8 cellular contexts compared by ENCODE assay signal in the genomic region with DNA sequence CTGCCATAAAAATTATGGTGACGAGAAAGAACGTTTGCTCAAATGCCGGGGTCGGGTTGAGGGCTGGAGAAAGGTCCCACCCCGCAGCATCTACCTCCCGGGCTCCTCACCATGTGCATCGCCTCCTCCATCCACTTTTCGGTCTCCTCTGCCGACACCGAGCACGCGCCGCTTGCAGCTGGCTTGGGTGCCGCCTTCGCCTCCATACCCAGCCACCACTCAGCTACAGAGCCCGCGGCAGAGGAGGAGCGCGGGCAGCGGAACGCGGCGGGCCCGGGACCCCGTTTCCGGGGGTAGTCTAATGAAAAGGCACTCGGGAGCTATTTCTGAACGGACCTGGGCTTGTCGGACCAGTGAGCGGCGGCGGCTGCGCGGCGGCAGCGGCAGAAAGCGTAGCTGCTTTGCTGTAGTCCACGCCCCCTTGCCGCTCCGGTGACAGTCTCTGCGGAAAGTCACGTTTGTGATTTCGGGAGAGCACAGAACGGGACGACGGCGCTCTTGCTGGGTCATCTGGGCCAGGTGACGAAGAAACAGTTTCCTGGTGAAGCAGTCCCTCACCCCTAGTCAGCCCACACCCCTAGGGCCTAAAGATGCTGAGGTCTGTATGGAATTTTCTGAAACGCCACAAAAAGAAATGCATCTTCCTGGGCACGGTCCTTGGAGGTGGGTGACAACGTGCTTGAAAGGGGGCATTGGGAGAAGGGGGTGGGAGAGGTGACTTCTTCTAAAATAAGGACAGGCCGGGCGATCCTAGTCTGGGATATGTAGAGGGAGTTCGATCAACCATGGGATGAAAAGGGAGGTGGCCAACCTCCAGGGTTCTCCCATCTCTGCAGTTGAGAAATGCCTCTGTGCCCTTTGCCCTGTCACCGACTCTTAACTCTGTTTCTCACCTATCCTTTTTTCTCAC. TPM values are rescaled to one million over a fixed set of nuclear protein-coding genes. Genes with fewer than 3 reads are reported as not detected.
DNase-seq lines count a peak whose midpoint lies in the region; ATAC-seq and TF ChIP-seq lines count a peak whose summit lies in the region.

TSS of gene ADAT2 (minus strand) at position 243 of the 910 bp plus-strand sequence. CDS start at position 206, 37 bp downstream.
TSS of gene PEX3 (plus strand) at position 353 of the 910 bp plus-strand sequence. CDS start at position 591, 238 bp downstream.

- no peak for TF ChIP-seq CTCF in IMR-90 (conservative IDR thresholded peaks at IDR 0.05; ENCODE audit: low read depth, low read length)
- TF ChIP-seq CTCF in OCI-LY7 (conservative IDR thresholded peaks at IDR 0.05; ENCODE audit: low read length), result no peak

- ATAC-seq in GM21529 (IDR thresholded peaks at IDR 0.05; ENCODE audit: unreplicated experiment), result peak; percentile 93
- ATAC-seq in IMR-90 (ENCODE audit: low read depth), result peak; percentile 99

- H3K4me3 ChIP-seq in IMR-90 (ENCODE audit: insufficient read depth, low read depth, low read length) (peak within 1 kb of the TSS; percentile 75), OCI-LY7 (ENCODE audit: low read depth, low read length, poor library complexity, severe bottlenecking) (peak within 1 kb of the TSS; percentile 94)

- H3K79me1 ChIP-seq in IMR-90 (ENCODE audit: low read depth in 1 of 2, low read length in 2 of 2), result peaks cover 11 to 41% of the 10 kb centered on the region in 2 experiments; a peak in 3 of 4 replicates

- intact Hi-C loops in IMR-90 (cut with micrococcal nuclease), result loop anchor here (5.0 kb wide), 1 partner anchor 107 kb away; no protein-coding TSS in a partner anchor
- intact Hi-C loops in OCI-LY7 (cut with micrococcal nuclease; ENCODE audit: unreplicated experiment), result loop anchor here (2.0 to 10.0 kb wide), 6 partner anchors 86 to 1306 kb away; partner anchors contain the start of genes HIVEP2, LTV1, NMBR and VTA1

- H3K9me1 ChIP-seq in IMR-90 (ENCODE audit: insufficient read depth, low read length), result no peaks in the 10 kb centered on the region

- in situ Hi-C loops in IMR-90 (cut with MboI; ENCODE audit: low sequenced_read_pairs), result no loop called here

- H3K4ac ChIP-seq in IMR-90 (ENCODE audit: low read depth, low read length), result peak within 1 kb of the TSS; percentile 78

- no peaks in the 10 kb centered on the region for H3K9me2 ChIP-seq in OCI-LY7 (ENCODE audit: insufficient read depth, low read length)

- POLR2A ChIA-PET in IMR-90 (lab: Charles Lee; ENCODE audit: unreplicated experiment) (interaction anchor here (0.6 kb wide), 3 partner anchors 297 to 1186 kb away, joined by 4 to 7 read pairs (median 5); no protein-coding TSS in a partner anchor), OCI-LY7 (lab: Charles Lee) (interaction anchor here (1.0 to 2.0 kb wide), 4 partner anchors 9 to 393 kb away, joined by 3 to 9 read pairs (median 4); partner anchors contain the start of gene LTV1)

- H3K18ac ChIP-seq in IMR-90 (ENCODE audit: low read depth, low read length), result peak within 1 kb of the TSS; percentile 30

- peak; percentile 65; the same call in 1 of the 2 replicates for TF ChIP-seq POLR2A in IMR-90 (IDR thresholded peaks at IDR 0.05; ENCODE audit: low read depth, low read length)

- peak within 1 kb of the TSS; percentile 99 for H3K4me2 ChIP-seq in IMR-90 (ENCODE audit: low read depth, low read length)
- H3K4me2 ChIP-seq in OCI-LY7 (ENCODE audit: low read length), result peak within 1 kb of the TSS; percentile 90

- H2BK120ac ChIP-seq in IMR-90 (ENCODE audit: low read depth, low read length), result peak within 1 kb of the TSS; percentile 74

- H3K4me1 ChIP-seq in IMR-90 (ENCODE audit: control insufficient read depth, insufficient read depth, low read length) (peaks cover 5% of the 10 kb centered on the region), OCI-LY7 (ENCODE audit: insufficient read depth, low read length, poor library complexity, severe bottlenecking) (peaks cover 36% of the 10 kb centered on the region)

- no peaks in the 10 kb centered on the region for H3K27me3 ChIP-seq in IMR-90 (ENCODE audit: control insufficient read depth, insufficient read depth, low read length)

- peak within 1 kb of the TSS; percentile 87 for H3K9ac ChIP-seq in IMR-90 (ENCODE audit: low read depth, low read length)

- DNase-seq in DMS114 treated with DMSO at 0.1 percent for 48 hours (lab: John Stamatoyannopoulos, UW; ENCODE audit: unreplicated experiment) (peak; percentile 83), IMR-90 (peak; percentile 92), OCI-LY7 (ENCODE audit: low spot score) (peak; percentile 95), activated T-cell treated with anti-CD3 and anti-CD28 coated beads for 1 hour (ENCODE audit: low read depth) (peak; percentile 83), epidermal melanocyte (ENCODE audit: insufficient read length, low spot score) (peak; percentile 79), middle frontal gyrus (ENCODE audit: extremely low spot score, low spot score) (peak; percentile 83)
- peak; percentile 79 to 86 for DNase-seq in stimulated activated CD8-positive, alpha-beta memory T cell treated with anti-CD3 and anti-CD28 coated beads, Interleukin-2, amount 100 ng/mL, for 1 hour (ENCODE audit: low read depth in 2 of 2)

- 0 out of 2 replicates have a peak, but pooled peaks have one; percentile 14 for TF ChIP-seq RAD21 in IMR-90 (IDR thresholded peaks at IDR 0.05; ENCODE audit: low read length)

- H2BK5ac ChIP-seq in IMR-90 (ENCODE audit: low read depth, low read length, poor library complexity, severe bottlenecking), result peak within 1 kb of the TSS; percentile 47

- BruUV-seq in IMR-90 (replicated peaks; lab: Mats Ljungman, UMichigan), result no TSS peak
- BruUV-seq in OCI-LY7 (replicated peaks; lab: Mats Ljungman, UMichigan), result TSS peak; percentile 75

- peak within 1 kb of the TSS; percentile 49 for H4K91ac ChIP-seq in IMR-90 (ENCODE audit: insufficient read depth, low read depth, low read length)

- CTCF ChIA-PET in IMR-90 (lab: Yijun Ruan, JAX) (interaction anchor here (0.6 kb wide), 2 partner anchors 34 to 863 kb away, joined by 3 to 9 read pairs; no protein-coding TSS in a partner anchor), OCI-LY7 (lab: Charles Lee; ENCODE audit: unreplicated experiment) (no interaction called here)

- H2AFZ ChIP-seq in IMR-90 (replicated peaks; ENCODE audit: low read length, poor library complexity) (peak within 1 kb of the TSS; percentile 93), OCI-LY7 (ENCODE audit: low read length) (peak within 1 kb of the TSS; percentile 97)

- peak within 1 kb of the TSS; percentile 89 for H3K56ac ChIP-seq in IMR-90 (ENCODE audit: extremely low read depth, insufficient read depth, low read length)

- dilution Hi-C loops in IMR-90 (cut with HindIII; ENCODE audit: low sequenced_read_pairs, unreplicated experiment), result no loop called here

- peak within 1 kb of the TSS; percentile 61; the same call in 1 of the 2 replicates for H2AK5ac ChIP-seq in IMR-90 (ENCODE audit: low read depth, low read length)

- 2% methylated on average over 12 of the region's 55 CpGs; no CpG with 5 or more reads in 1 of the 2 experiments for whole genome bisulfite sequencing in IMR-90 (ENCODE audit: extremely low coverage in 2 of 2, insufficient read length in 1 of 2), 2 experiments

- peaks cover 75% of the 10 kb centered on the region for H3K79me2 ChIP-seq in OCI-LY7 (ENCODE audit: insufficient read depth, low read depth, low read length)

- peak within 1 kb of the TSS; percentile 71 for H3K27ac ChIP-seq in IMR-90 (ENCODE audit: insufficient read depth, low read length)
- H3K27ac ChIP-seq in OCI-LY7 (ENCODE audit: low read depth, low read length, poor library complexity, severe bottlenecking), result peak within 1 kb of the TSS; percentile 72

- H3K36me3 ChIP-seq in IMR-90 (ENCODE audit: control insufficient read depth, insufficient read depth, low read length) (peaks cover 2% of the 10 kb centered on the region; the same call in 1 of the 2 replicates), OCI-LY7 (ENCODE audit: insufficient read depth, low read length) (peaks cover 16% of the 10 kb centered on the region; the same call in 1 of the 2 replicates)

- peak within 1 kb of the TSS; percentile 42; the same call in 1 of the 2 replicates for H2BK20ac ChIP-seq in IMR-90 (ENCODE audit: low read depth, low read length)

- H2BK15ac ChIP-seq in IMR-90 (ENCODE audit: low read depth, low read length), result peak within 1 kb of the TSS; percentile 43; the same call in 1 of the 3 replicates

- H3K9me3 ChIP-seq in IMR-90 (ENCODE audit: control insufficient read depth, insufficient read depth, low read length), result no peaks in the 10 kb centered on the region
- no peaks in the 10 kb centered on the region for H3K9me3 ChIP-seq in OCI-LY7 (ENCODE audit: low read length)

- H2AK9ac ChIP-seq in IMR-90 (replicated peaks; ENCODE audit: low read depth, low read length, poor library complexity), result peak within 1 kb of the TSS; percentile 81

- peak within 1 kb of the TSS; percentile 78 for H3K14ac ChIP-seq in IMR-90 (replicated peaks; ENCODE audit: low read depth, low read length)

- no peaks in the 10 kb centered on the region for H4K20me1 ChIP-seq in IMR-90 (ENCODE audit: insufficient read depth, low read length)
- no peaks in the 10 kb centered on the region for H4K20me1 ChIP-seq in OCI-LY7 (ENCODE audit: insufficient read depth, low read length)

- peak within 1 kb of the TSS; percentile 91 for H3K23ac ChIP-seq in IMR-90 (ENCODE audit: low read depth, low read length)

- peak within 1 kb of the TSS; percentile 70 to 93 for H4K8ac ChIP-seq in IMR-90 (ENCODE audit: low read depth in 2 of 2, low read length in 2 of 2)

- peak within 1 kb of the TSS; percentile 44 for H4K5ac ChIP-seq in IMR-90 (ENCODE audit: low read depth, low read length)

TF ChIP-seq in IMR-90, 13 proteins besides CTCF, POLR2A, EP300 and RAD21 (continues in another document):
- TF ChIP-seq CHD1 (IDR thresholded peaks at IDR 0.05; ENCODE audit: low read depth, low read length) (no peak), SMC3 (IDR thresholded peaks at IDR 0.05; ENCODE audit: low read depth, low read length) (peak; percentile 25; the same call in 1 of the 2 replicates), MAFK (IDR thresholded peaks at IDR 0.05; ENCODE audit: low read depth, low read length) (no peak), MAZ (IDR thresholded peaks at IDR 0.05; ENCODE audit: borderline replicate concordance, low read depth, low read length) (peak; percentile 76; the same call in 1 of the 2 replicates), RFX5 (IDR thresholded peaks at IDR 0.05; ENCODE audit: low read depth, low read length) (no peak; the same call in 1 of the 2 replicates), CEBPB (IDR thresholded peaks at IDR 0.05; ENCODE audit: low read depth, low read length) (no peak)

RNA-seq across cellular contexts. Expression of gene ADAT2, which starts in this region (rescaled TPM):
- total RNA-seq in IMR-90 (2012; rRNA removed) (2.7 and 3.9 TPM in 2 replicates), OCI-LY7 (2022) (23.0 and 27.2 TPM in 2 replicates)
- polyA plus RNA-seq in IMR-90 (2012; rRNA removed), result 3.2 and 5.4 TPM in 2 replicates
- polyA plus RNA-seq in IMR-90 (2012; cell fraction: cytosol; rRNA removed), result 0.65 and 1.3 TPM in 2 replicates
- polyA plus RNA-seq in IMR-90 (2012; cell fraction: nucleus; rRNA removed; ENCODE audit: low replicate concordance), result 3.9 and 24.4 TPM in 2 replicates
- 17.6 and 21.7 TPM in 2 replicates for total RNA-seq in OCI-LY7 (2014; rRNA removed; shearing (Covaris generic))

RNA-seq across cellular contexts. Expression of gene PEX3, which starts in this region (rescaled TPM):
- total RNA-seq in IMR-90 (2012; rRNA removed), result 13.3 and 16.4 TPM in 2 replicates
- polyA plus RNA-seq in IMR-90 (2012; rRNA removed), result 13.7 and 15.1 TPM in 2 replicates
- polyA plus RNA-seq in IMR-90 (2012; cell fraction: cytosol; rRNA removed), result 2.5 and 3.5 TPM in 2 replicates
- polyA plus RNA-seq in IMR-90 (2012; cell fraction: nucleus; rRNA removed; ENCODE audit: low replicate concordance), result 1.1 and 9.8 TPM in 2 replicates
- total RNA-seq in OCI-LY7 (2014; rRNA removed; shearing (Covaris generic)), result 10.9 and 14.8 TPM in 2 replicates
- total RNA-seq in OCI-LY7 (2022), result 23.1 and 27.0 TPM in 2 replicates

Comparison
In these comparisons a context has a peak if more than half of its experiments do, and no peak if none do; other contexts are left out.
1. Peak in every context shown above with its lines: DNase-seq, ATAC-seq, H3K4me3 ChIP-seq and H3K27ac ChIP-seq.